16 cellular contexts compared by ENCODE assay signal in the genomic region with DNA sequence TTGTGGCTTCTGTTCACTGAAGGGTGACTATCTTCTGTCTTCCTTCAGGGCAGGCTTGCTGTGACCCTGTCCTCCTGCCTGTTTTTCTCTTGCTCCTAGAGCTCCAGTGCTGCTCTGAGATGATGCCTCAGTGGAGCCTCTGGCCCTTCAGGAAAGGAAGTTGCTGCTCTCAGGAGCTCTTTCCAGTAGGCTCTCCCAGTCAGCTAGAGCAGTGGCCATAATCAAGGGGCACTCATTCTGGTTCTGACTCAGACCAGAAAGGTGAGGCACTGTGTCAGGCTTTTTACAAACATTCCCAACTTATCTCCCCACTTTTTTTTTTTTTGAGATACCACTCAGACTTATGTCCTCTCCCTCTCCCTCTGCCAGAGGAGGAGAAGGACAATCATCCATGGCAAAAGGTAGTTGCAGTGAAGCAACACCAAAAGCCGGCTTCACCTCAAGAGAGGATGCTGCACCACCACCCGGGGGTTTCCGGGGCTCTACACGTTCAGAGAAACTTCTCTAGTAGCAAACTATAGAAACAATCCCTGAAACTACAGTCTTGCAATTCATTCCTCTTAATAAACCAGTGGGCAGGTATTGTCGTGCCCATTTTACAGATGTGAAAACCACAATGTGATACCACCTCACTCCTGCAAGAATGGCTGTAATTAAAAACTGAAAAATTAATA.
DNase-seq lines count a peak whose midpoint lies in the region; ATAC-seq and TF ChIP-seq lines count a peak whose summit lies in the region.
"Had no signal": no experiment of that assay in that cellular context is flagged by ENCODE, and none has a peak within 500 bp of the region (broad histone marks: within the 10 kb centered on the region; RNA-seq: fewer than 3 reads in every experiment).

No MANE protein-coding gene starts in this region.

- TF ChIP-seq CTCF in progenitor cell of endocrine pancreas (IDR thresholded peaks at IDR 0.05; ENCODE audit: unreplicated experiment), result no peak
- TF ChIP-seq CTCF in WTC11 (IDR thresholded peaks at IDR 0.05), result no peak

- DNase-seq in progenitor cell of endocrine pancreas (ENCODE audit: low spot score, unreplicated experiment) (no peak), WTC11 (ENCODE audit: low spot score) (no peak), medulla oblongata (ENCODE audit: extremely low spot score) (no peak)
- DNase-seq: CD4-positive, CD25-positive, alpha-beta regulatory T cell; KG1; NCI-H1436 treated with DMSO at 0.1 percent for 48 hours; NCI-H2029 treated with DMSO at 0.1 percent for 48 hours; NCI-H510A; NCI-H82; Right ventricle myocardium superior had no signal

- POLR2A ChIA-PET in WTC11 (lab: Charles Lee), result no interaction called here

- no peaks in the 10 kb centered on the region for H3K27me3 Mint-ChIP-seq in progenitor cell of endocrine pancreas
- peaks cover 3% of the 10 kb centered on the region; the same call in 1 of the 2 replicates for H3K27me3 Mint-ChIP-seq in WTC11 (ENCODE audit: low read depth)

- H3K36me3 Mint-ChIP-seq in progenitor cell of endocrine pancreas (ENCODE audit: insufficient read depth) (no peaks in the 10 kb centered on the region), WTC11 (peaks cover 27% of the 10 kb centered on the region)

- TF ChIP-seq POLR2A in GM18505 (IDR thresholded peaks at IDR 0.05; ENCODE audit: borderline replicate concordance, extremely low read depth, insufficient read depth, insufficient read length), result no peak

- H3K4me3 Mint-ChIP-seq in progenitor cell of endocrine pancreas (ENCODE audit: low read depth), result no peak overlapping the region
- no peak overlapping the region for H3K4me3 Mint-ChIP-seq in WTC11
- H3K4me3 Mint-ChIP-seq: B cell; CD4-positive, CD25-positive, alpha-beta regulatory T cell had no signal

- CTCF ChIA-PET in WTC11 (lab: Charles Lee), result no interaction called here

- H3K9me3 Mint-ChIP-seq in progenitor cell of endocrine pancreas (ENCODE audit: low read depth), result peaks cover 11% of the 10 kb centered on the region
- peaks cover 58% of the 10 kb centered on the region for H3K9me3 Mint-ChIP-seq in WTC11

- peak; percentile 53 for ATAC-seq in GM18505 (IDR thresholded peaks at IDR 0.05; ENCODE audit: unreplicated experiment)
- peak; percentile 52 for ATAC-seq in GM19035 (IDR thresholded peaks at IDR 0.05; ENCODE audit: unreplicated experiment)
- peak; percentile 42 for ATAC-seq in HG02885 (IDR thresholded peaks at IDR 0.05; ENCODE audit: poor library complexity, unreplicated experiment)
- ATAC-seq in GM21786 (IDR thresholded peaks at IDR 0.05; ENCODE audit: unreplicated experiment), result no peak
- no peak for ATAC-seq in WTC11
- ATAC-seq: Panc1 had no signal

- H3K4me1 Mint-ChIP-seq in progenitor cell of endocrine pancreas (ENCODE audit: low read depth) (peaks cover 35% of the 10 kb centered on the region), WTC11 (no peaks in the 10 kb centered on the region)
- H3K4me1 Mint-ChIP-seq: B cell; CD4-positive, CD25-positive, alpha-beta regulatory T cell had no signal

- H3K27ac Mint-ChIP-seq in progenitor cell of endocrine pancreas (peak overlapping the region; percentile 50), WTC11 (no peak overlapping the region)
- H3K27ac Mint-ChIP-seq: B cell; CD4-positive, CD25-positive, alpha-beta regulatory T cell had no signal

TF ChIP-seq in WTC11, 78 proteins besides CTCF, POLR2A, EP300 and RAD21:
- TF ChIP-seq EMX1 (CRISPR knock-in tag; IDR thresholded peaks at IDR 0.05) (no peak), ZNF138 (CRISPR knock-in tag; conservative IDR thresholded peaks at IDR 0.05) (no peak), TEAD4 (CRISPR knock-in tag; IDR thresholded peaks at IDR 0.05) (no peak), GRHL2 (CRISPR knock-in tag; IDR thresholded peaks at IDR 0.05; ENCODE audit: insufficient replicate concordance, severe bottlenecking) (no peak), ZNF423 (CRISPR knock-in tag; IDR thresholded peaks at IDR 0.05) (no peak), MYBL2 (CRISPR knock-in tag; IDR thresholded peaks at IDR 0.05) (no peak), TP53 (CRISPR knock-in tag; IDR thresholded peaks at IDR 0.05) (no peak), FOXK1 (CRISPR knock-in tag; IDR thresholded peaks at IDR 0.05) (no peak)
- TF ChIP-seq, protein P1, sequence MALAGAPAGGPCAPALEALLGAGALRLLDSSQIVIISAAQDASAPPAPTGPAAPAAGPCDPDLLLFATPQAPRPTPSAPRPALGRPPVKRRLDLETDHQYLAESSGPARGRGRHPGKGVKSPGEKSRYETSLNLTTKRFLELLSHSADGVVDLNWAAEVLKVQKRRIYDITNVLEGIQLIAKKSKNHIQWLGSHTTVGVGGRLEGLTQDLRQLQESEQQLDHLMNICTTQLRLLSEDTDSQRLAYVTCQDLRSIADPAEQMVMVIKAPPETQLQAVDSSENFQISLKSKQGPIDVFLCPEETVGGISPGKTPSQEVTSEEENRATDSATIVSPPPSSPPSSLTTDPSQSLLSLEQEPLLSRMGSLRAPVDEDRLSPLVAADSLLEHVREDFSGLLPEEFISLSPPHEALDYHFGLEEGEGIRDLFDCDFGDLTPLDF (CRISPR knock-in tag; IDR thresholded peaks at IDR 0.05), result no peak
- TF ChIP-seq, protein P2, sequence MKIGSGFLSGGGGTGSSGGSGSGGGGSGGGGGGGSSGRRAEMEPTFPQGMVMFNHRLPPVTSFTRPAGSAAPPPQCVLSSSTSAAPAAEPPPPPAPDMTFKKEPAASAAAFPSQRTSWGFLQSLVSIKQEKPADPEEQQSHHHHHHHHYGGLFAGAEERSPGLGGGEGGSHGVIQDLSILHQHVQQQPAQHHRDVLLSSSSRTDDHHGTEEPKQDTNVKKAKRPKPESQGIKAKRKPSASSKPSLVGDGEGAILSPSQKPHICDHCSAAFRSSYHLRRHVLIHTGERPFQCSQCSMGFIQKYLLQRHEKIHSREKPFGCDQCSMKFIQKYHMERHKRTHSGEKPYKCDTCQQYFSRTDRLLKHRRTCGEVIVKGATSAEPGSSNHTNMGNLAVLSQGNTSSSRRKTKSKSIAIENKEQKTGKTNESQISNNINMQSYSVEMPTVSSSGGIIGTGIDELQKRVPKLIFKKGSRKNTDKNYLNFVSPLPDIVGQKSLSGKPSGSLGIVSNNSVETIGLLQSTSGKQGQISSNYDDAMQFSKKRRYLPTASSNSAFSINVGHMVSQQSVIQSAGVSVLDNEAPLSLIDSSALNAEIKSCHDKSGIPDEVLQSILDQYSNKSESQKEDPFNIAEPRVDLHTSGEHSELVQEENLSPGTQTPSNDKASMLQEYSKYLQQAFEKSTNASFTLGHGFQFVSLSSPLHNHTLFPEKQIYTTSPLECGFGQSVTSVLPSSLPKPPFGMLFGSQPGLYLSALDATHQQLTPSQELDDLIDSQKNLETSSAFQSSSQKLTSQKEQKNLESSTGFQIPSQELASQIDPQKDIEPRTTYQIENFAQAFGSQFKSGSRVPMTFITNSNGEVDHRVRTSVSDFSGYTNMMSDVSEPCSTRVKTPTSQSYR (CRISPR knock-in tag; IDR thresholded peaks at IDR 0.05), result no peak

Comparison
In these comparisons a context has a peak if more than half of its experiments do, and no peak if none do; other contexts are left out.
1. ATAC-seq: peak in GM18505 (single experiment), GM19035 (single experiment) and HG02885 (single experiment); none in GM21786 (single experiment) and WTC11 (single experiment).